13 cellular contexts compared by ENCODE assay signal in the genomic region with DNA sequence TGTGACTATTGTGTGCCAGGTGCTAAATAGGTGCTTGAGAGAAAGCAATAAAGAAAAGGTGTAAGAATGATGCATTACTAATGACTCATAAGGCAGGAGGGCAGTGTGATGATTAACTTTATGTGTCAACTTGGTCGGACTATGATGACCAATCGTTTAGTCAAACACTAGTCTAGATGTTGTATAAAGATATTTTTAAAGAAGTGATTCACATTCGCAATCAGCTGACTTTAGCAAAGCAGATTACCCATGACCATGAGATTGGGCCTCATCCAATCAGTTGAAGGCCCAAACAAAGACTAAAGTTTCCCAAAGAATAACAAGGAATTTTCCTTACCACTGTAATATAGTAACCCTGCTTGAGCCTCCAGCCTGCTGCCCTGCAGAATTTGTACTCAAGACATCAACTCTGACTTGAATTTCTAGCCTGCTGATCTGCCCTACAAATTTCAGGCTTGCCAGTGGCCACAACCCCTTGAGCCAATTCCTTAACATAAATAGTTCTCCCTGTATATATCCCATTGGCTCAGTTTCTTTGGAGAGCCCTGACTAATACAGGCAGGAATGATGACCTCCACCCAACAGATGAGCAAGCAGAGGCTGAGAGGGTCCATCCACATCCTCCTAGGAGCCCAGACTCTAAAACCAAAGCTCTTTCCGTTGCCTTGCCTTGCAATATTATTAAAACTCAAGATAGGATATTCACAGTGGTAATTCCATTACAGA.
DNase-seq lines count a peak whose midpoint lies in the region; ATAC-seq and TF ChIP-seq lines count a peak whose summit lies in the region.
"Had no signal": no experiment of that assay in that cellular context is flagged by ENCODE, and none has a peak within 500 bp of the region (broad histone marks: within the 10 kb centered on the region; RNA-seq: fewer than 3 reads in every experiment).

No MANE protein-coding gene starts in this region.

- TF ChIP-seq CTCF in AG04450 (IDR thresholded peaks at IDR 0.05; ENCODE audit: low read depth, low read length) (no peak), brain microvascular endothelial cell (IDR thresholded peaks at IDR 0.05; ENCODE audit: low read depth, low read length, missing control alignments) (no peak)

- intact Hi-C loops in activated T-helper 1 cell treated with anti-CD3 and anti-CD28 coated beads, Interleukin-12 subunit alpha, Interleukin-12 subunit beta, Interleukin-2, Interleukin-4 antibody, amounts not matched to agents 30 ng/mL and 10 ng/mL and 1 ng/mL, durations not matched to agents 14 hours and 24 hours and 36 hours (cut with micrococcal nuclease), result no loop called here

- H3K4me3 ChIP-seq in AG04450 (ENCODE audit: low read depth, low read length) (no peak overlapping the region), brain microvascular endothelial cell (ENCODE audit: low read depth, low read length) (no peak overlapping the region)
- H3K4me3 ChIP-seq: BLaER1, SJSA1 had no signal

- H3K27ac Mint-ChIP-seq in activated T-helper 1 cell treated with anti-CD3 and anti-CD28 coated beads, Interleukin-12 subunit alpha, Interleukin-12 subunit beta, Interleukin-2, Interleukin-4 antibody, amounts not matched to agents 30 ng/mL and 10 ng/mL and 1 ng/mL, durations not matched to agents 14 hours and 24 hours and 36 hours, result no peak overlapping the region
- H3K27ac Mint-ChIP-seq in activated CD8-positive, alpha-beta memory T cell treated with anti-CD3 and anti-CD28 coated beads, Interleukin-2, amount 10 ng/mL, durations not matched to agents 7 days and 5 days, result no peak overlapping the region
- H3K27ac Mint-ChIP-seq: activated CD4-positive, alpha-beta T cell treated with anti-CD3 and anti-CD28 coated beads, Interleukin-2, amount 10 ng/mL, durations not matched to agents 7 days and 5 days; activated naive CD8-positive, alpha-beta T cell treated with anti-CD3 and anti-CD28 coated beads, Interleukin-2, amount 10 ng/mL, durations not matched to agents 7 days and 5 days had no signal

- POLR2A ChIA-PET in AG04450 (lab: Yijun Ruan, JAX), result no interaction called here

- no peaks in the 10 kb centered on the region for H3K36me3 Mint-ChIP-seq in activated T-helper 1 cell treated with anti-CD3 and anti-CD28 coated beads, Interleukin-12 subunit alpha, Interleukin-12 subunit beta, Interleukin-2, Interleukin-4 antibody, amounts not matched to agents 30 ng/mL and 10 ng/mL and 1 ng/mL, durations not matched to agents 14 hours and 24 hours and 36 hours (ENCODE audit: low read depth)
- no peaks in the 10 kb centered on the region for H3K36me3 Mint-ChIP-seq in activated CD8-positive, alpha-beta memory T cell treated with anti-CD3 and anti-CD28 coated beads, Interleukin-2, amount 10 ng/mL, durations not matched to agents 7 days and 5 days
- H3K36me3 Mint-ChIP-seq: activated naive CD8-positive, alpha-beta T cell treated with anti-CD3 and anti-CD28 coated beads, Interleukin-2, amount 10 ng/mL, durations not matched to agents 7 days and 5 days had no signal

- in situ Hi-C loops in brain microvascular endothelial cell (cut with HindIII; ENCODE audit: low pct_ligation_motif_present, low sequenced_read_pairs), result no loop called here

- no peak overlapping the region for H3K4me3 Mint-ChIP-seq in activated T-helper 1 cell treated with anti-CD3 and anti-CD28 coated beads, Interleukin-12 subunit alpha, Interleukin-12 subunit beta, Interleukin-2, Interleukin-4 antibody, amounts not matched to agents 30 ng/mL and 10 ng/mL and 1 ng/mL, durations not matched to agents 14 hours and 24 hours and 36 hours
- H3K4me3 Mint-ChIP-seq in activated CD8-positive, alpha-beta memory T cell treated with anti-CD3 and anti-CD28 coated beads, Interleukin-2, amount 10 ng/mL, durations not matched to agents 7 days and 5 days, result no peak overlapping the region
- H3K4me3 Mint-ChIP-seq: activated CD4-positive, alpha-beta T cell treated with anti-CD3 and anti-CD28 coated beads, Interleukin-2, amount 10 ng/mL, durations not matched to agents 7 days and 5 days; activated naive CD8-positive, alpha-beta T cell treated with anti-CD3 and anti-CD28 coated beads, Interleukin-2, amount 10 ng/mL, durations not matched to agents 7 days and 5 days had no signal

- H3K9me3 ChIP-seq in AG04450 (ENCODE audit: control insufficient read depth, insufficient read depth, low read length), result peaks cover 6% of the 10 kb centered on the region; the same call in 1 of the 2 replicates
- H3K9me3 ChIP-seq: BLaER1 had no signal

- no peaks in the 10 kb centered on the region for H3K36me3 ChIP-seq in brain microvascular endothelial cell (replicated peaks)
- H3K36me3 ChIP-seq: BLaER1, SJSA1 had no signal

- H3K27me3 ChIP-seq in AG04450 (ENCODE audit: control insufficient read depth, insufficient read depth, low read length), result no peaks in the 10 kb centered on the region
- no peaks in the 10 kb centered on the region for H3K27me3 ChIP-seq in brain microvascular endothelial cell (replicated peaks)
- H3K27me3 ChIP-seq: BLaER1, SJSA1 had no signal

- no peaks in the 10 kb centered on the region for H3K4me1 Mint-ChIP-seq in activated T-helper 1 cell treated with anti-CD3 and anti-CD28 coated beads, Interleukin-12 subunit alpha, Interleukin-12 subunit beta, Interleukin-2, Interleukin-4 antibody, amounts not matched to agents 30 ng/mL and 10 ng/mL and 1 ng/mL, durations not matched to agents 14 hours and 24 hours and 36 hours (ENCODE audit: low read depth)
- H3K4me1 Mint-ChIP-seq in activated CD8-positive, alpha-beta memory T cell treated with anti-CD3 and anti-CD28 coated beads, Interleukin-2, amount 10 ng/mL, durations not matched to agents 7 days and 5 days, result no peaks in the 10 kb centered on the region
- H3K4me1 Mint-ChIP-seq: activated CD4-positive, alpha-beta T cell treated with anti-CD3 and anti-CD28 coated beads, Interleukin-2, amount 10 ng/mL, durations not matched to agents 7 days and 5 days; activated naive CD8-positive, alpha-beta T cell treated with anti-CD3 and anti-CD28 coated beads, Interleukin-2, amount 10 ng/mL, durations not matched to agents 7 days and 5 days had no signal

- H3K27me3 Mint-ChIP-seq in activated T-helper 1 cell treated with anti-CD3 and anti-CD28 coated beads, Interleukin-12 subunit alpha, Interleukin-12 subunit beta, Interleukin-2, Interleukin-4 antibody, amounts not matched to agents 30 ng/mL and 10 ng/mL and 1 ng/mL, durations not matched to agents 14 hours and 24 hours and 36 hours (ENCODE audit: insufficient read depth), result peaks cover 12% of the 10 kb centered on the region
- peaks cover 15% of the 10 kb centered on the region for H3K27me3 Mint-ChIP-seq in activated CD8-positive, alpha-beta memory T cell treated with anti-CD3 and anti-CD28 coated beads, Interleukin-2, amount 10 ng/mL, durations not matched to agents 7 days and 5 days

- H3K9me3 Mint-ChIP-seq in activated T-helper 1 cell treated with anti-CD3 and anti-CD28 coated beads, Interleukin-12 subunit alpha, Interleukin-12 subunit beta, Interleukin-2, Interleukin-4 antibody, amounts not matched to agents 30 ng/mL and 10 ng/mL and 1 ng/mL, durations not matched to agents 14 hours and 24 hours and 36 hours, result peaks cover 5% of the 10 kb centered on the region
- H3K9me3 Mint-ChIP-seq in activated CD8-positive, alpha-beta memory T cell treated with anti-CD3 and anti-CD28 coated beads, Interleukin-2, amount 10 ng/mL, durations not matched to agents 7 days and 5 days (ENCODE audit: low read depth), result peaks cover 3% of the 10 kb centered on the region

- peak; percentile 55 for DNase-seq in AG04450 (ENCODE audit: low read depth, low spot score)
- peak; percentile 75 for DNase-seq in HS-27A (ENCODE audit: low read depth)
- DNase-seq in brain microvascular endothelial cell, result peak; percentile 72
- peak; percentile 97 for DNase-seq in kidney tubule cell (ENCODE audit: low spot score)
- DNase-seq in D341Med (ENCODE audit: low spot score), result no peak
- no peak for DNase-seq in activated T-helper 1 cell treated with anti-CD3 and anti-CD28 coated beads, Interleukin-12 subunit alpha, Interleukin-12 subunit beta, Interleukin-2, Interleukin-4 antibody, amounts not matched to agents 30 ng/mL and 10 ng/mL and 1 ng/mL, durations not matched to agents 14 hours and 24 hours and 36 hours (ENCODE audit: low spot score)
- no peak for DNase-seq in activated CD8-positive, alpha-beta memory T cell treated with anti-CD3 and anti-CD28 coated beads, Interleukin-2, amount 10 ng/mL, durations not matched to agents 7 days and 5 days
- DNase-seq: activated CD4-positive, alpha-beta T cell treated with anti-CD3 and anti-CD28 coated beads, Interleukin-2, amount 10 ng/mL, durations not matched to agents 7 days and 5 days; activated naive CD8-positive, alpha-beta T cell treated with anti-CD3 and anti-CD28 coated beads, Interleukin-2, amount 10 ng/mL, durations not matched to agents 7 days and 5 days; stimulated activated CD4-positive, alpha-beta T cell treated with anti-CD3 and anti-CD28 coated beads, Interleukin-4, amount 100 ng/mL, for 4 hours had no signal

- ATAC-seq in activated CD8-positive, alpha-beta memory T cell treated with anti-CD3 and anti-CD28 coated beads, Interleukin-2, amount 10 ng/mL, durations not matched to agents 7 days and 5 days, result no peak
- ATAC-seq in HG02981 (IDR thresholded peaks at IDR 0.05; ENCODE audit: unreplicated experiment), result no peak

- CTCF ChIA-PET in AG04450 (lab: Charles Lee), result interaction anchor here (0.9 to 1.5 kb wide), 2 partner anchors 15 to 773 kb away, joined by 3 to 4 read pairs; no protein-coding TSS in a partner anchor
- CTCF ChIA-PET in activated CD8-positive, alpha-beta memory T cell treated with anti-CD3 and anti-CD28 coated beads, Interleukin-2, amount 10 ng/mL, durations not matched to agents 7 days and 5 days (lab: Charles Lee), result no interaction called here

- H3K27ac ChIP-seq in AG04450 (ENCODE audit: low read depth, low read length) (peak overlapping the region; percentile 72), brain microvascular endothelial cell (peak overlapping the region; percentile 82)
- H3K27ac ChIP-seq: BLaER1, SJSA1 had no signal

Comparison
In these comparisons a context has a peak if more than half of its experiments do, and no peak if none do; other contexts are left out.
1. DNase-seq: peak in AG04450 (single experiment), HS-27A (single experiment), brain microvascular endothelial cell (single experiment) and kidney tubule cell (single experiment); none in D341Med (single experiment), activated T-helper 1 cell treated with anti-CD3 and anti-CD28 coated beads, Interleukin-12 subunit alpha, Interleukin-12 subunit beta, Interleukin-2, Interleukin-4 antibody, amounts not matched to agents 30 ng/mL and 10 ng/mL and 1 ng/mL, durations not matched to agents 14 hours and 24 hours and 36 hours (single experiment) and activated CD8-positive, alpha-beta memory T cell treated with anti-CD3 and anti-CD28 coated beads, Interleukin-2, amount 10 ng/mL, durations not matched to agents 7 days and 5 days (single experiment).